In genomic region chr11:118908931-118909618, GRCh38 we compare ENCODE assay signal across 8 cellular contexts. TPM values are rescaled to one million over a fixed set of nuclear protein-coding genes. Genes with fewer than 3 reads are reported as not detected.
DNase-seq lines count a peak whose midpoint lies in the region; ATAC-seq and TF ChIP-seq lines count a peak whose summit lies in the region.

No MANE protein-coding gene starts in this region.

- TF ChIP-seq CTCF in astrocyte of the cerebellum (IDR thresholded peaks at IDR 0.05; ENCODE audit: low read depth, low read length, missing control alignments): no peak

- DNase-seq in COR-L47 (lab: John Stamatoyannopoulos, UW) (peak; percentile 56), NCI-H1105 treated with DMSO at 0.1 percent for 48 hours (lab: John Stamatoyannopoulos, UW) (peak; percentile 44), astrocyte of the cerebellum (ENCODE audit: low read depth) (peak; percentile 70), hypothalamus (lab: John Stamatoyannopoulos, UW) (peak in 31 of 51 donors; percentile 24 to 79 (median 57)), renal cortical epithelial cell (ENCODE audit: low read depth) (peak; percentile 64), KG1 (lab: John Stamatoyannopoulos, UW) (no peak)
- DNase-seq in stimulated activated CD4-positive, alpha-beta T cell treated with anti-CD3 and anti-CD28 coated beads, Interleukin-12 subunit alpha, Interleukin-12 subunit beta, amount 100 ng/mL, for 4 hours: no peak

- peak overlapping the region; percentile 34 for H3K4me3 ChIP-seq in astrocyte of the cerebellum (ENCODE audit: low read depth, low read length)

- in situ Hi-C loops in astrocyte of the cerebellum (cut with HindIII; ENCODE audit: low sequenced_read_pairs): loop anchor here (10.0 kb wide), 2 partner anchors 114 to 204 kb away; partner anchors contain the start of gene DDX6

- ATAC-seq in GM18517 (IDR thresholded peaks at IDR 0.05; ENCODE audit: unreplicated experiment): no peak

RNA-seq across cellular contexts. Expression of gene BCL9L, which starts 16.7 kb away (rescaled TPM):
- 22.6 and 44.8 TPM in 2 replicates for total RNA-seq in renal cortical epithelial cell

RNA-seq across cellular contexts. Expression of gene CXCR5, which starts 25.4 kb away (rescaled TPM):
- total RNA-seq in renal cortical epithelial cell: not detected in 2 replicates

RNA-seq across cellular contexts. Expression of gene UPK2, which starts 47.0 kb away (rescaled TPM):
- 0.10 TPM in 1 of 2 replicates, not detected in the other for total RNA-seq in renal cortical epithelial cell

Comparison
In these comparisons a context has a peak if more than half of its experiments do, and no peak if none do; other contexts are left out.
1. DNase-seq: peak in COR-L47 (single experiment), NCI-H1105 treated with DMSO at 0.1 percent for 48 hours (single experiment), astrocyte of the cerebellum (single experiment), hypothalamus (31 of 51) and renal cortical epithelial cell (single experiment); none in KG1 (single experiment) and stimulated activated CD4-positive, alpha-beta T cell treated with anti-CD3 and anti-CD28 coated beads, Interleukin-12 subunit alpha, Interleukin-12 subunit beta, amount 100 ng/mL, for 4 hours (single experiment).